In the genomic region with DNA sequence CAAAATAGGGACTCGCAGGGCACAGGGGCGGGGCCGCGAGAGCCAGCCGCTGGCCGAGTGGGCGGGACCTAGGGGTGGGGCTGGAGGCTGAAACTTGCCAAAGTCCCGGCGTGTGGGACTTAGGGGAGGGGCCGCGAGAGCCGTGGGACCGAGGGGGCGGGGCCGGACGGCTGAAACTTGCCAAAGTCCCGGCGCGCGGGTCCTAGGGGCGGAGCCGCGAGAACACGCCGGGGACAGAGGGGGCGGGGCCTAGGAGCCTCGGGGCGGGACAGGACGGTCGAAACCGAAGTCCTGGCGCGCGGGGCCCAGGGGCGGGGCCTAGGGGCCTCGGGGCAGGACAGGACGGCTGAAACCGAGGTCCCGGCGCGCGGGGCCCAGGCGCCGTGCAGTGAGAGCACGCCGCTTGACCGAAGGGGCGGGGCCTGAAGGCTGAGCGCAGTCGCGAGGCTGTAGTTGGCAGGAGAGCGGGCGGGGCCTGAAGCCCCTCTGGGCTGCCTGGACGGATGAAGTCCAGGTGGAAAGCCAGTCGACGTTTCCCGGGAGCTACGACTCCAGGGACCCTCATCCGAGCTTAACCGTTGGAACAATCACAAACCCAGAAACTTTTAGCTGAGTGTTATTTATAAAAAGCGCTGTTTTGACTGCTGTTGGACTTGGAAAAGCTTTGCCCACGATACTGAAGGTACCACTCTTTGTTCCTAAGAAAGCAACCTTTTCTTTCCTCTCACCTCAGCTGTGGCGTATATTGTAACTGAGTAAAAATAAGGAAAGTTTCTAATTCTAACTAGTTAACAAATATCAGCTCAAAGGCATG, we compare ENCODE assay signal across 8 cellular contexts. TPM values are rescaled to one million over a fixed set of nuclear protein-coding genes. Genes with fewer than 3 reads are reported as not detected.
DNase-seq lines count a peak whose midpoint lies in the region; ATAC-seq and TF ChIP-seq lines count a peak whose summit lies in the region.

No MANE protein-coding gene starts in this region.

- H3K9me3 Mint-ChIP-seq in HFFc6 = no peaks in the 10 kb centered on the region
- H3K9me3 Mint-ChIP-seq in activated naive CD4-positive, alpha-beta T cell treated with anti-CD3 and anti-CD28 coated beads, Interleukin-2, amount 50 U/mL, for 24 hours = no peaks in the 10 kb centered on the region
- peaks cover 10% of the 10 kb centered on the region for H3K9me3 Mint-ChIP-seq in glutamatergic neuron (ENCODE audit: unreplicated experiment)

- peak overlapping the region; percentile 95 for H3K4me3 Mint-ChIP-seq in HFFc6
- H3K4me3 Mint-ChIP-seq in activated naive CD4-positive, alpha-beta T cell treated with anti-CD3 and anti-CD28 coated beads, Interleukin-2, amount 50 U/mL, for 24 hours = peak overlapping the region; percentile 99
- H3K4me3 Mint-ChIP-seq in glutamatergic neuron (ENCODE audit: unreplicated experiment) = peak overlapping the region; percentile 86

- no peaks in the 10 kb centered on the region for H3K36me3 ChIP-seq in GM06990 (ENCODE audit: control insufficient read depth, insufficient read depth, low read length)
- H3K36me3 ChIP-seq in SK-N-MC (ENCODE audit: insufficient read depth, low read length) = peaks cover 9% of the 10 kb centered on the region
- H3K36me3 ChIP-seq in osteoblast (ENCODE audit: insufficient read depth, low read length) = no peaks in the 10 kb centered on the region
- no peaks in the 10 kb centered on the region for H3K36me3 ChIP-seq in thoracic aorta

- H3K4me1 Mint-ChIP-seq in HFFc6 (ENCODE audit: low read depth) = peaks cover 40% of the 10 kb centered on the region
- H3K4me1 Mint-ChIP-seq in activated naive CD4-positive, alpha-beta T cell treated with anti-CD3 and anti-CD28 coated beads, Interleukin-2, amount 50 U/mL, for 24 hours = peaks cover 32% of the 10 kb centered on the region
- peaks cover 24% of the 10 kb centered on the region for H3K4me1 Mint-ChIP-seq in glutamatergic neuron (ENCODE audit: low read depth, unreplicated experiment)

- H3K4me2 ChIP-seq in osteoblast (ENCODE audit: insufficient read depth, low read length) = peak overlapping the region; percentile 80

- peak overlapping the region; percentile 94 for H2AFZ ChIP-seq in osteoblast (ENCODE audit: low read length)

- peak overlapping the region; percentile 92 for H3K27ac Mint-ChIP-seq in HFFc6
- H3K27ac Mint-ChIP-seq in activated naive CD4-positive, alpha-beta T cell treated with anti-CD3 and anti-CD28 coated beads, Interleukin-2, amount 50 U/mL, for 24 hours = no peak overlapping the region
- peak overlapping the region; percentile 88 for H3K27ac Mint-ChIP-seq in glutamatergic neuron (ENCODE audit: unreplicated experiment)

- H3K4me1 ChIP-seq in osteoblast (ENCODE audit: insufficient read depth, low read length) (peaks cover 16% of the 10 kb centered on the region), thoracic aorta (ENCODE audit: control insufficient read depth in 1 of 2, low read depth in 2 of 2) (peaks cover 9 to 29% of the 10 kb centered on the region in 2 donors)

- peaks cover 34% of the 10 kb centered on the region for H3K79me2 ChIP-seq in osteoblast (ENCODE audit: insufficient read depth, low read length)

- H3K27ac ChIP-seq in SK-N-MC (no peak overlapping the region; the same call in 1 of the 2 replicates), osteoblast (ENCODE audit: low read depth, low read length) (peak overlapping the region; percentile 19), thoracic aorta (peak overlapping the region; percentile 80 to 96)

- H3K9ac ChIP-seq in SK-N-MC (ENCODE audit: insufficient read length) = peak overlapping the region; percentile 75

- H3K9me3 ChIP-seq in SK-N-MC (ENCODE audit: low read depth, low read length) (no peaks in the 10 kb centered on the region), osteoblast (ENCODE audit: low read depth, low read length) (no peaks in the 10 kb centered on the region), thoracic aorta (no peaks in the 10 kb centered on the region)

- DNase-seq in GM06990 (ENCODE audit: extremely low read depth, insufficient read length) (peak; percentile 99), HFFc6 (peak; percentile 97), NAMALWA (ENCODE audit: low spot score) (peak; percentile 98), SK-N-MC (ENCODE audit: low read depth, low spot score) (peak; percentile 73), glutamatergic neuron (peak; percentile 100), osteoblast (ENCODE audit: insufficient read length, low spot score, missing footprints) (peak; percentile 98), thoracic aorta (ENCODE audit: low spot score) (peak; percentile 94)

- peak; percentile 89 for ATAC-seq in thoracic aorta (ENCODE audit: insufficient number of reproducible peaks, low FRiP score, low read depth)

- TF ChIP-seq CTCF in GM06990 (IDR thresholded peaks at IDR 0.05; ENCODE audit: insufficient read depth, low read length, poor library complexity, severe bottlenecking) (no peak), HFFc6 (IDR thresholded peaks at IDR 0.05) (no peak), glutamatergic neuron (IDR thresholded peaks at IDR 0.05; ENCODE audit: partially characterized antibody, unreplicated experiment) (no peak), osteoblast (IDR thresholded peaks at IDR 0.05; ENCODE audit: extremely low read depth, low read depth, low read length) (no peak), thoracic aorta (IDR thresholded peaks at IDR 0.05) (no peak)

- peaks cover 4% of the 10 kb centered on the region; the same call in 1 of the 2 replicates for H3K36me3 Mint-ChIP-seq in HFFc6 (ENCODE audit: low read depth)
- no peaks in the 10 kb centered on the region for H3K36me3 Mint-ChIP-seq in activated naive CD4-positive, alpha-beta T cell treated with anti-CD3 and anti-CD28 coated beads, Interleukin-2, amount 50 U/mL, for 24 hours
- no peaks in the 10 kb centered on the region for H3K36me3 Mint-ChIP-seq in glutamatergic neuron (ENCODE audit: unreplicated experiment)

- H4K20me1 ChIP-seq in osteoblast (ENCODE audit: insufficient read depth, low read length) = no peaks in the 10 kb centered on the region

- no peaks in the 10 kb centered on the region for H3K27me3 ChIP-seq in GM06990 (replicated peaks; ENCODE audit: control insufficient read depth, insufficient read depth, low read length)
- H3K27me3 ChIP-seq in osteoblast (ENCODE audit: insufficient read depth, low read length) = no peaks in the 10 kb centered on the region
- H3K27me3 ChIP-seq in thoracic aorta (replicated peaks; ENCODE audit: insufficient read depth) = no peaks in the 10 kb centered on the region

- peak overlapping the region; percentile 82 for H3K4me3 ChIP-seq in GM06990 (replicated peaks; ENCODE audit: low read depth, low read length)
- H3K4me3 ChIP-seq in SK-N-MC = peak overlapping the region; percentile 93
- H3K4me3 ChIP-seq in osteoblast (ENCODE audit: insufficient read depth, low read length) = peak overlapping the region; percentile 96
- peak overlapping the region; percentile 98 for H3K4me3 ChIP-seq in thoracic aorta

- H3K27me3 Mint-ChIP-seq in HFFc6 (ENCODE audit: insufficient read depth) = peaks cover 3% of the 10 kb centered on the region; the same call in 1 of the 2 replicates
- H3K27me3 Mint-ChIP-seq in activated naive CD4-positive, alpha-beta T cell treated with anti-CD3 and anti-CD28 coated beads, Interleukin-2, amount 50 U/mL, for 24 hours = peaks cover 2% of the 10 kb centered on the region
- H3K27me3 Mint-ChIP-seq in glutamatergic neuron (ENCODE audit: unreplicated experiment) = peaks cover 6% of the 10 kb centered on the region

RNA-seq across cellular contexts. Expression of a gene that starts 0.5 kb away (rescaled TPM):
- 10 to 100 TPM in 5 of 6 experiments, 1 to 10 TPM in 1; 9.7 to 21.2 (median 15.1) TPM for total RNA-seq in HFFc6 (2021; fragmentation: NEBNext Ultra II Directional; extraction: Animal tissue kit (Norgen Biotek cat#: 25700))
- 33.6 TPM for total RNA-seq in glutamatergic neuron (ENCODE audit: unreplicated experiment)
- total RNA-seq in osteoblast = 18.5 and 22.7 TPM in 2 replicates
- total RNA-seq in thoracic aorta = 10 to 100 TPM; 15.4 to 25.5 TPM
